Comparison of ENCODE assay signal across 34 cellular contexts in genomic region chr10:133311570-133311969, GRCh38. TPM values are rescaled to one million over a fixed set of nuclear protein-coding genes. Genes with fewer than 3 reads are reported as not detected.
"Had no signal": no experiment of that assay in that cellular context is flagged by ENCODE, and none has a peak within 500 bp of the region (broad histone marks: within the 10 kb centered on the region; RNA-seq: fewer than 3 reads in every experiment).

No MANE protein-coding gene starts in this region.

- ATAC-seq: effector memory CD8-positive, alpha-beta T cell; heart left ventricle; left cardiac atrium; left lung; natural killer cell; stimulated activated naive B cell treated with anti-CD40 and anti-IgM and Interleukin-4, amounts not matched to agents 10 μg/mL and 1 μg/mL and 100 μg/mL, for 72 hours; upper lobe of right lung had no signal

- DNase-seq: effector memory CD8-positive, alpha-beta T cell; erythroblast; esophagus squamous epithelium; heart left ventricle; left cardiac atrium; mammary epithelial cell; mesendoderm; midbrain; natural killer cell; sigmoid colon; stimulated activated CD4-positive, alpha-beta T cell treated with anti-CD3 and anti-CD28 coated beads, Interleukin-4, amount 100 ng/mL, for 4 hours; stimulated activated naive B cell treated with anti-CD40 and anti-IgM and Interleukin-4, amounts not matched to agents 10 μg/mL and 1 μg/mL and 100 μg/mL, for 72 hours; upper lobe of right lung; uterus had no signal

- H3K27me3 ChIP-seq: esophagus squamous epithelium, heart left ventricle, hepatocyte, left lung, neural progenitor cell, right atrium auricular region, sigmoid colon, tibial nerve, upper lobe of right lung, uterus had no signal

- H3K4me3 Mint-ChIP-seq: central memory CD8-positive, alpha-beta T cell; stimulated activated naive B cell treated with anti-CD40 and anti-IgM and Interleukin-4, amounts not matched to agents 10 μg/mL and 1 μg/mL and 100 μg/mL, for 72 hours; stimulated activated naive CD8-positive, alpha-beta T cell treated with anti-CD3 and anti-CD28 coated beads, Interleukin-15, Interleukin-2, amounts not matched to agents 100 ng/mL and 50 ng/mL, for 24 hours had no signal

- H3K27me3 Mint-ChIP-seq: central memory CD8-positive, alpha-beta T cell; effector memory CD8-positive, alpha-beta T cell; stimulated activated naive B cell treated with anti-CD40 and anti-IgM and Interleukin-4, amounts not matched to agents 10 μg/mL and 1 μg/mL and 100 μg/mL, for 72 hours; stimulated activated naive CD8-positive, alpha-beta T cell treated with anti-CD3 and anti-CD28 coated beads, Interleukin-15, Interleukin-2, amounts not matched to agents 100 ng/mL and 50 ng/mL, for 24 hours had no signal

- H3K27ac ChIP-seq: coronary artery, esophagus squamous epithelium, heart left ventricle, hepatocyte, left lung, neural progenitor cell, parathyroid adenoma, prostate gland, right atrium auricular region, sigmoid colon, thoracic aorta, tibial nerve, upper lobe of right lung, uterus had no signal

- H3K4me3 ChIP-seq: coronary artery, esophagus squamous epithelium, heart left ventricle, hepatocyte, left lung, neural progenitor cell, prostate gland, right atrium auricular region, sigmoid colon, thoracic aorta, tibial nerve, upper lobe of right lung, uterus had no signal

- H3K36me3 Mint-ChIP-seq: natural killer cell had no signal

- H3K27ac Mint-ChIP-seq: effector memory CD8-positive, alpha-beta T cell; neural progenitor cell; stimulated activated naive B cell treated with anti-CD40 and anti-IgM and Interleukin-4, amounts not matched to agents 10 μg/mL and 1 μg/mL and 100 μg/mL, for 72 hours; stimulated activated naive CD8-positive, alpha-beta T cell treated with anti-CD3 and anti-CD28 coated beads, Interleukin-15, Interleukin-2, amounts not matched to agents 100 ng/mL and 50 ng/mL, for 24 hours had no signal

- H3K9me3 Mint-ChIP-seq: central memory CD8-positive, alpha-beta T cell; effector memory CD8-positive, alpha-beta T cell; natural killer cell; neural progenitor cell; stimulated activated naive CD8-positive, alpha-beta T cell treated with anti-CD3 and anti-CD28 coated beads, Interleukin-15, Interleukin-2, amounts not matched to agents 100 ng/mL and 50 ng/mL, for 24 hours had no signal

- H3K36me3 ChIP-seq: neural progenitor cell, prostate gland, right atrium auricular region, uterus had no signal

- H3K9me3 ChIP-seq: esophagus squamous epithelium, heart left ventricle, left lung, prostate gland, right atrium auricular region, sigmoid colon, thoracic aorta, tibial nerve, upper lobe of right lung, uterus had no signal

RNA-seq across cellular contexts. Expression of gene CALY, which starts 25.1 kb away (rescaled TPM):
- total RNA-seq: dermis microvascular lymphatic vessel endothelial cell, esophagus squamous epithelium, fibroblast of villous mesenchyme, glomerular endothelial cell, left cardiac atrium, left lung, lower leg skin, mammary epithelial cell, myocyte, natural killer cell, osteoblast, skeletal muscle tissue, thoracic aorta, upper lobe of right lung had no signal

RNA-seq across cellular contexts. Expression of gene PRAP1, which starts 35.6 kb away (rescaled TPM):
- total RNA-seq: dermis microvascular lymphatic vessel endothelial cell, esophagus squamous epithelium, fibroblast of villous mesenchyme, frontal cortex, glomerular endothelial cell, heart left ventricle, kidney epithelial cell, left cardiac atrium, left lung, lower leg skin, mammary epithelial cell, myocyte, natural killer cell, osteoblast, right atrium auricular region, skeletal muscle tissue, thoracic aorta, upper lobe of right lung, uterus had no signal
